Comparison of ENCODE assay signal across 17 cellular contexts in the genomic region with DNA sequence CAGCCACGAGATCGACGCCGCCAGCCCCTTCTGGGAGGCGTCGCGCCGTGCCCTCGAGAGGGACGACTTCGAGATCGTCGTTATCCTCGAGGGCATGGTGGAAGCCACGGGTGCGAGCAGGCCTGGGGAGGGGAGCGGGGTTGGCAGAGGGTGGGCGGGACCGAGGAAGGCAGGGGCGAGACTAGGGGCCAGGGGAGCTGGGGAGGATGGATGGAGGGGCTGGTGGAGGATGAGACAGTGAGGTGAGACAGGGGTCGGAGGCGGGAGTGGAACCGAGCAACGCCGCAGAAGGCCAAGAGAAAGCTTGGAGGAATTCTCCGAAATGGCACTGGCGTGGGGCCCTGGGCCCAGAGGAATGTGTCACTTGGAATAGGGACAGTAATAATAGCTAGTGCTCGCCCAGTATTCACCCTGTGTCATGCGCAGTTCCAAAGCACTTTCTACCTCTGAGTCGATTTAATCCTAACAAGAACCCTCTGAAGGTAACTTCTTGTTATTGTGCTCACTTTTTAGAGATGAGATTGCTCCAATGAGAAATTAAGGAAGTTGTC. TPM values are rescaled to one million over a fixed set of nuclear protein-coding genes. Genes with fewer than 3 reads are reported as not detected.
"Had no signal": no experiment of that assay in that cellular context is flagged by ENCODE, and none has a peak within 500 bp of the region (broad histone marks: within the 10 kb centered on the region; RNA-seq: fewer than 3 reads in every experiment).

No MANE protein-coding gene starts in this region.

- DNase-seq: cortex of kidney had no signal

- H3K36me3 Mint-ChIP-seq: natural killer cell treated with Interleukin-12 subunit alpha and Interleukin-12 subunit beta and Interleukin-15 and Interleukin-18, amount 100 ng/mL, for 72 hours had no signal

- H3K9me3 ChIP-seq: esophagus muscularis mucosa, gastroesophageal sphincter, heart right ventricle, SK-N-SH, spleen, tibial nerve had no signal

- H3K27ac ChIP-seq: cardiac muscle cell, esophagus muscularis mucosa, spleen had no signal

- H3K9ac ChIP-seq: SK-N-SH had no signal

- H3K9me3 Mint-ChIP-seq: activated B cell treated with CpG ODN at 0.5 μM for 24 hours; activated CD4-positive, alpha-beta memory T cell treated with anti-CD3 and anti-CD28 coated beads, Interleukin-2, amount 10 ng/mL, durations not matched to agents 7 days and 5 days; activated T-cell treated with anti-CD3 and anti-CD28 coated beads, Interleukin-2, amount 50 U/mL, for 4 hours; immature natural killer cell; natural killer cell treated with Interleukin-12 subunit alpha and Interleukin-12 subunit beta and Interleukin-15 and Interleukin-18, amount 100 ng/mL, for 72 hours; stimulated activated memory B cell treated with anti-CD40 and anti-IgM and Interleukin-4, amounts not matched to agents 10 μg/mL and 1 μg/mL and 100 μg/mL, for 72 hours had no signal

- FAIRE-seq: urothelium cell line had no signal

- H3K27ac Mint-ChIP-seq: activated B cell treated with CpG ODN at 0.5 μM for 24 hours; activated CD4-positive, alpha-beta memory T cell treated with anti-CD3 and anti-CD28 coated beads, Interleukin-2, amount 10 ng/mL, durations not matched to agents 7 days and 5 days; natural killer cell treated with Interleukin-12 subunit alpha and Interleukin-12 subunit beta and Interleukin-15 and Interleukin-18, amount 100 ng/mL, for 72 hours; stimulated activated memory B cell treated with anti-CD40 and anti-IgM and Interleukin-4, amounts not matched to agents 10 μg/mL and 1 μg/mL and 100 μg/mL, for 72 hours had no signal

- H3K36me3 ChIP-seq: cardiac muscle cell had no signal

RNA-seq across cellular contexts. Expression of gene KCNJ9, which starts 3.5 kb away (rescaled TPM):
- total RNA-seq: activated B cell treated with CpG ODN at 0.5 μM for 24 hours; activated CD4-positive, alpha-beta memory T cell treated with anti-CD3 and anti-CD28 coated beads, Interleukin-2, amount 10 ng/mL, durations not matched to agents 7 days and 5 days; activated T-cell treated with anti-CD3 and anti-CD28 coated beads, Interleukin-2, amount 50 U/mL, for 4 hours; esophagus muscularis mucosa; gastroesophageal sphincter; natural killer cell treated with Interleukin-12 subunit alpha and Interleukin-12 subunit beta and Interleukin-15 and Interleukin-18, amount 100 ng/mL, for 72 hours; posterior vena cava; spleen had no signal
- polyA plus RNA-seq: immature natural killer cell, spleen had no signal

RNA-seq across cellular contexts. Expression of gene KCNJ10, which starts 14.9 kb away (rescaled TPM):
- total RNA-seq: activated B cell treated with CpG ODN at 0.5 μM for 24 hours; activated CD4-positive, alpha-beta memory T cell treated with anti-CD3 and anti-CD28 coated beads, Interleukin-2, amount 10 ng/mL, durations not matched to agents 7 days and 5 days; gastroesophageal sphincter; lower leg skin had no signal
- polyA plus RNA-seq: immature natural killer cell, SK-N-SH had no signal

RNA-seq across cellular contexts. Expression of gene ATP1A2, which starts 30.7 kb away (rescaled TPM):
- total RNA-seq: activated B cell treated with CpG ODN at 0.5 μM for 24 hours; activated CD4-positive, alpha-beta memory T cell treated with anti-CD3 and anti-CD28 coated beads, Interleukin-2, amount 10 ng/mL, durations not matched to agents 7 days and 5 days; activated T-cell treated with anti-CD3 and anti-CD28 coated beads, Interleukin-2, amount 50 U/mL, for 4 hours; natural killer cell treated with Interleukin-12 subunit alpha and Interleukin-12 subunit beta and Interleukin-15 and Interleukin-18, amount 100 ng/mL, for 72 hours had no signal
- polyA plus RNA-seq: immature natural killer cell had no signal
